10 cellular contexts compared by ENCODE assay signal in genomic region chr2:190415794-190416729, GRCh38. TPM values are rescaled to one million over a fixed set of nuclear protein-coding genes. Genes with fewer than 3 reads are reported as not detected.
DNase-seq lines count a peak whose midpoint lies in the region; ATAC-seq and TF ChIP-seq lines count a peak whose summit lies in the region.
"Had no signal": no experiment of that assay in that cellular context is flagged by ENCODE, and none has a peak within 500 bp of the region (broad histone marks: within the 10 kb centered on the region; RNA-seq: fewer than 3 reads in every experiment).

No MANE protein-coding gene starts in this region.

- H3K4me1 ChIP-seq in BE2C (peaks cover 6% of the 10 kb centered on the region), endocrine pancreas (ENCODE audit: control insufficient read depth, insufficient read depth, low read length) (peaks cover 14% of the 10 kb centered on the region)

- 0 out of 2 replicates have a peak, but pooled peaks have one; percentile 7 for TF ChIP-seq CTCF in BE2C (IDR thresholded peaks at IDR 0.05; ENCODE audit: low read depth, low read length)

- DNase-seq in BE2C (no peak), NCI-H446 treated with DMSO at 0.1 percent for 48 hours (lab: John Stamatoyannopoulos, UW) (peak; percentile 88), cortex of kidney (lab: John Stamatoyannopoulos, UW) (no peak), NCI-H510A (lab: John Stamatoyannopoulos, UW) (no peak)
- DNase-seq in activated CD4-positive, CD25-positive, alpha-beta regulatory T cell treated with anti-CD3 and anti-CD28 coated beads, Interleukin-2, amount 50 U/mL, for 72 hours = no peak
- DNase-seq: stimulated activated CD4-positive, alpha-beta T cell treated with anti-CD3 and anti-CD28 coated beads, Interleukin-2, amount 100 ng/mL, for 48 hours had no signal

- no peaks in the 10 kb centered on the region for H3K36me3 ChIP-seq in BE2C
- H3K36me3 ChIP-seq in endocrine pancreas (ENCODE audit: control insufficient read depth, insufficient read depth, low read length) = peaks cover 2% of the 10 kb centered on the region

- H3K27me3 ChIP-seq in BE2C (no peaks in the 10 kb centered on the region), endocrine pancreas (ENCODE audit: control insufficient read depth, insufficient read depth, low read length) (no peaks in the 10 kb centered on the region)

- H3K9me3 ChIP-seq in BE2C = no peaks in the 10 kb centered on the region
- no peaks in the 10 kb centered on the region for H3K9me3 ChIP-seq in endocrine pancreas (ENCODE audit: control insufficient read depth, low read length)

- no peak overlapping the region for H3K9ac ChIP-seq in endocrine pancreas (ENCODE audit: control insufficient read depth, insufficient read depth, low read length)

- peak; percentile 53 for ATAC-seq in GM18868 (IDR thresholded peaks at IDR 0.05; ENCODE audit: unreplicated experiment)
- ATAC-seq in HG02623 (IDR thresholded peaks at IDR 0.05; ENCODE audit: unreplicated experiment) = no peak
- ATAC-seq: Panc1 had no signal

- H3K4me3 ChIP-seq in BE2C (ENCODE audit: low read depth, low read length) (no peak overlapping the region), endocrine pancreas (ENCODE audit: control insufficient read depth, insufficient read depth, low read length) (peak overlapping the region; percentile 27)

RNA-seq across cellular contexts. Expression of gene MFSD6, which starts 7.9 kb away (rescaled TPM):
- polyA plus RNA-seq in BE2C (2012; ENCODE audit: insufficient read depth, insufficient read length, low read depth) = 43.8 TPM
